1 cellular context compared by ENCODE assay signal in genomic region chr4:145179861-145180297, GRCh38.
TF ChIP-seq lines count a peak whose summit lies in the region.

No MANE protein-coding gene starts in this region.

TF ChIP-seq in GM12878, 131 proteins besides CTCF, POLR2A, EP300 and RAD21 (continued from another document):
- TF ChIP-seq BCLAF1 (IDR thresholded peaks at IDR 0.05) (peak; percentile 43; the same call in 1 of the 2 replicates), YY1 (IDR thresholded peaks at IDR 0.05; ENCODE audit: low read depth, low read length) (peak; percentile 7; the same call in 1 of the 2 replicates), TAF1 (IDR thresholded peaks at IDR 0.05; ENCODE audit: borderline replicate concordance, low read depth, low read length) (peak; percentile 9; the same call in 1 of the 2 replicates), SMARCA5 (IDR thresholded peaks at IDR 0.05) (peak; percentile 78; the same call in 1 of the 2 replicates), LARP7 (IDR thresholded peaks at IDR 0.05) (peak; percentile 69; the same call in 1 of the 2 replicates), HDAC6 (IDR thresholded peaks at IDR 0.05; ENCODE audit: unreplicated experiment) (peak; percentile 19)
